ENCODE assay signal across 1 cellular context in genomic region chr14:23320584-23321571, GRCh38.
TF ChIP-seq lines count a peak whose summit lies in the region.

PABPN1 (plus strand) TSS chr14:23321457; CDS start chr14:23321470, 13 bp downstream.

TF ChIP-seq in HCT116, 20 proteins besides CTCF, POLR2A, EP300 and RAD21:
- TF ChIP-seq REST (IDR thresholded peaks at IDR 0.05; ENCODE audit: low read depth) (no peak), EZH2 (IDR thresholded peaks at IDR 0.05) (no peak), ZBTB33 (IDR thresholded peaks at IDR 0.05; ENCODE audit: extremely low read depth, insufficient replicate concordance, low read length) (no peak), FOSL1 (IDR thresholded peaks at IDR 0.05; ENCODE audit: low read depth) (no peak), SRF (IDR thresholded peaks at IDR 0.05; ENCODE audit: low read depth) (peak; percentile 65; the same call in 1 of the 2 replicates), CEBPB (IDR thresholded peaks at IDR 0.05; ENCODE audit: low read depth) (no peak), ZNF274 (IDR thresholded peaks at IDR 0.05; ENCODE audit: low read depth, low read length) (no peak), EGR1 (IDR thresholded peaks at IDR 0.05; ENCODE audit: low read depth) (no peak), ELF1 (IDR thresholded peaks at IDR 0.05; ENCODE audit: borderline replicate concordance, low read depth) (no peak), TCF7L2 (IDR thresholded peaks at IDR 0.05; ENCODE audit: borderline replicate concordance, extremely low read depth, insufficient read depth, insufficient read length) (no peak), POLR2AphosphoS5 (IDR thresholded peaks at IDR 0.05; ENCODE audit: low read depth, low read length) (peak; percentile 61), SP1 (IDR thresholded peaks at IDR 0.05; ENCODE audit: low read depth) (peak; percentile 97), EZH2phosphoT487 (IDR thresholded peaks at IDR 0.05; ENCODE audit: borderline replicate concordance) (no peak), CBX3 (IDR thresholded peaks at IDR 0.05; ENCODE audit: low read depth) (0 out of 2 replicates have a peak, but pooled peaks have one; percentile 3), MAX (IDR thresholded peaks at IDR 0.05) (peak; percentile 63; the same call in 1 of the 2 replicates), SIN3A (IDR thresholded peaks at IDR 0.05; ENCODE audit: low read depth) (peak; percentile 18; the same call in 1 of the 2 replicates), ATF3 (IDR thresholded peaks at IDR 0.05) (no peak), ZFX (IDR thresholded peaks at IDR 0.05) (peak; percentile 34; the same call in 1 of the 2 replicates), JUND (IDR thresholded peaks at IDR 0.05) (no peak; the same call in 1 of the 2 replicates), YY1 (IDR thresholded peaks at IDR 0.05; ENCODE audit: extremely low read depth, insufficient replicate concordance, low read depth, low read length) (peak; percentile 94)
TF ChIP-seq in HCT116: peak in this region for 8.
